In the genomic region with DNA sequence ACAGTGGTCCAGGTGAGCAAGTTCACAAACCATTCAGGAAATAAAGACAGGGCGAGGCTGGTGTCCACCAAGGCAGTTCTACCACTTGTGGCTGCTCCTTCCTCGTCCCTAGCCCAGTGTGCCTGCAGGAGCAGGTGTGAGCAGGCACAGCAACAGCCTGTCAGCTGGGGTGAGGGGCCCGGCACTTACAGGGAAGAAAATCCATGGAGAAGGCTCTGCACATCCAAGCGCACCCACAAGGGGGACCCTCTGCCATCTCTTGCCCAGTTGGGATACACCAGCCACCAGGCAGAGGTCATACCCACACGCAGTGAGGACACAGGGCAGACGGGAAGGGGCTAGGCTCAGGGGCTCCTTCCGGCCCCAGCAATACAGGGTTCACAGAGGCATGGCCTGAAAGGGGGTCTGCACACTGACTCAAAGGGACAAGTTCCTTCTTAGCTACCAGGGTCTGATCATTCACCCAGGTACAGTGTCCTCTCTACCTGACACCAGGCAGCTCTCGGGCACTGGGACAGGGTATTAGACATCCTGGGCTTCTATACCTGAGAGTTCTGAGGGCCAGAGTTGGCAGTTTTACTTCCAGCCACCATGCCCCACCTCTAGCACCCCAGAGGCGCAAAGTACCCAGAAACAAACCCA, we compare ENCODE assay signal across 8 cellular contexts. TPM values are rescaled to one million over a fixed set of nuclear protein-coding genes. Genes with fewer than 3 reads are reported as not detected.
DNase-seq lines count a peak whose midpoint lies in the region; ATAC-seq, FAIRE-seq and TF ChIP-seq lines count a peak whose summit lies in the region.

No MANE protein-coding gene starts in this region.

- H3K27me3 ChIP-seq in A673 (replicated peaks; ENCODE audit: insufficient read depth, low read depth, low read length, poor library complexity) = no peaks in the 10 kb centered on the region
- no peaks in the 10 kb centered on the region for H3K27me3 ChIP-seq in thoracic aorta (replicated peaks; ENCODE audit: insufficient read depth)

- no peak for FAIRE-seq in kidney (lab: Jason Lieb, UNC)

- intact Hi-C loops in A673 (cut with micrococcal nuclease; ENCODE audit: unreplicated experiment) (no loop called here), kidney (cut with DNase I) (no loop called here)

- no peak overlapping the region for H3K4me3 ChIP-seq in A673 (ENCODE audit: low read depth, low read length, poor library complexity, severe bottlenecking)
- H3K4me3 ChIP-seq in kidney (ENCODE audit: low read length in 2 of 2) = no peak overlapping the region
- H3K4me3 ChIP-seq in thoracic aorta = no peak overlapping the region

- DNase-seq in A673 (ENCODE audit: low spot score) = peak; percentile 60
- peak; percentile 11 for DNase-seq in GDM1 (lab: John Stamatoyannopoulos, UW)
- peak; percentile 41 for DNase-seq in NCI-H460 (ENCODE audit: extremely low read depth, low read depth)
- DNase-seq in T47D (ENCODE audit: low read depth in 1 of 2, low spot score in 1 of 2) = peak; percentile 54 to 66
- DNase-seq in kidney = no peak
- no peak for DNase-seq in thoracic aorta (ENCODE audit: low spot score)
- DNase-seq in omental fat pad (ENCODE audit: low spot score) = no peak

- H3K4me1 ChIP-seq in A673 (ENCODE audit: insufficient read depth, low read length, poor library complexity, severe bottlenecking) (no peaks in the 10 kb centered on the region), kidney (ENCODE audit: control insufficient read depth in 1 of 2, insufficient read depth in 1 of 2, low read depth in 1 of 2, low read length in 2 of 2) (peaks cover 25 to 28% of the 10 kb centered on the region in 2 donors), thoracic aorta (ENCODE audit: control insufficient read depth in 1 of 2, low read depth in 2 of 2) (peaks cover 22 to 33% of the 10 kb centered on the region in 2 donors)

- CTCF ChIA-PET in A673 (lab: Charles Lee) = no interaction called here

- no peaks in the 10 kb centered on the region for H3K9me3 ChIP-seq in A673 (ENCODE audit: low read depth, low read length, poor library complexity, severe bottlenecking)
- H3K9me3 ChIP-seq in kidney (ENCODE audit: control insufficient read depth in 1 of 2, low read length in 2 of 2) = no peaks in the 10 kb centered on the region
- H3K9me3 ChIP-seq in thoracic aorta = no peaks in the 10 kb centered on the region

- in situ Hi-C loops in T47D (cut with HindIII; ENCODE audit: low pct_unique_long_range_greater_than_20kb, low sequenced_read_pairs) = no loop called here

- peaks cover 28% of the 10 kb centered on the region for H3K36me3 ChIP-seq in A673 (ENCODE audit: insufficient read depth, low read length, poor library complexity, severe bottlenecking)
- H3K36me3 ChIP-seq in kidney (ENCODE audit: control insufficient read depth in 1 of 2, insufficient read depth in 2 of 2, low read length in 2 of 2) = peaks cover 28 to 51% of the 10 kb centered on the region in 2 donors
- peaks cover 46% of the 10 kb centered on the region for H3K36me3 ChIP-seq in thoracic aorta

- TF ChIP-seq CTCF in A673 (conservative IDR thresholded peaks at IDR 0.05; ENCODE audit: low read depth, low read length) (peak; percentile 68), kidney (IDR thresholded peaks at IDR 0.05; ENCODE audit: borderline replicate concordance, extremely low read depth, insufficient read depth) (peak; percentile 58), thoracic aorta (IDR thresholded peaks at IDR 0.05) (peak; percentile 41), omental fat pad (IDR thresholded peaks at IDR 0.05) (no peak)

- no peak overlapping the region for H3K27ac ChIP-seq in A673 (ENCODE audit: low read depth, low read length, poor library complexity, severe bottlenecking)
- H3K27ac ChIP-seq in kidney (ENCODE audit: low read depth in 2 of 2, low read length in 2 of 2) = peak overlapping the region in 1 of 2 donors; percentile 22
- H3K27ac ChIP-seq in thoracic aorta = no peak overlapping the region

- H3K9ac ChIP-seq in kidney (ENCODE audit: low read length in 2 of 2) = no peak overlapping the region

- POLR2A ChIA-PET in A673 (lab: Charles Lee; ENCODE audit: low non-redundant PET) = no interaction called here

- TSS peak; percentile 48 for BruUV-seq in A673 (replicated peaks; lab: Mats Ljungman, UMichigan)

- ATAC-seq in thoracic aorta (ENCODE audit: insufficient number of reproducible peaks, low FRiP score, low read depth) (no peak), GM21723 (IDR thresholded peaks at IDR 0.05; ENCODE audit: unreplicated experiment) (no peak), omental fat pad (ENCODE audit: low FRiP score) (no peak)

RNA-seq across cellular contexts. Expression of gene CDIP1, which starts 27.0 kb away (rescaled TPM):
- total RNA-seq in A673 (2021) = 12.8 and 14.4 TPM in 2 replicates
- total RNA-seq in NCI-H460 (2014; rRNA removed; shearing (Covaris generic)) = 4.7 and 5.3 TPM in 2 replicates
- polyA plus RNA-seq in NCI-H460 (2014; cell fraction: nucleus; rRNA removed) = 2.4 and 4.6 TPM in 2 replicates
- 40.8 TPM for total RNA-seq in kidney
- 80.4 TPM for polyA plus RNA-seq in kidney (ENCODE audit: insufficient read depth, low read depth, low replicate concordance)
- 10 to 100 TPM; 33.2 to 33.5 TPM for total RNA-seq in thoracic aorta
- total RNA-seq in omental fat pad = 10 to 100 TPM; 12.7 to 18.8 (median 14.2) TPM

RNA-seq across cellular contexts. Expression of gene HMOX2, which starts 35.4 kb away (rescaled TPM):
- total RNA-seq in A673 (2021) (59.4 and 63.0 TPM in 2 replicates), kidney (56.4 TPM), thoracic aorta (10 to 100 TPM; 35.3 to 43.5 TPM), omental fat pad (100 to 1,000 TPM in 1 of 4 donors, 10 to 100 TPM in 3; 82.8 to 105 (median 96.5) TPM)
- total RNA-seq in NCI-H460 (2014; rRNA removed; shearing (Covaris generic)) = 32.2 and 34.6 TPM in 2 replicates
- polyA plus RNA-seq in NCI-H460 (2014; cell fraction: nucleus; rRNA removed) = 31.4 and 44.9 TPM in 2 replicates
- polyA plus RNA-seq in kidney (ENCODE audit: insufficient read depth, low read depth, low replicate concordance) = 116 TPM

RNA-seq across cellular contexts. Expression of gene NMRAL1, which starts 37.1 kb away (rescaled TPM):
- 85.8 and 98.8 TPM in 2 replicates for total RNA-seq in A673 (2021)
- 47.9 and 50.7 TPM in 2 replicates for total RNA-seq in NCI-H460 (2014; rRNA removed; shearing (Covaris generic))
- polyA plus RNA-seq in NCI-H460 (2014; cell fraction: nucleus; rRNA removed) = 155 and 196 TPM in 2 replicates
- 54.9 TPM for total RNA-seq in kidney
- polyA plus RNA-seq in kidney (ENCODE audit: insufficient read depth, low read depth, low replicate concordance) = 94.1 TPM
- total RNA-seq in thoracic aorta = 10 to 100 TPM; 22.8 to 23.3 TPM
- total RNA-seq in omental fat pad = 10 to 100 TPM; 27.9 to 56.8 (median 44.5) TPM

RNA-seq across cellular contexts. Expression of gene C16orf96, which starts 44.6 kb away (rescaled TPM):
- total RNA-seq in A673 (2021) (not detected in 2 replicates), kidney (0.16 TPM), thoracic aorta (not detected), omental fat pad (under 1 TPM in 2 of 4 donors, not detected in 2; 0.19 to 0.36 TPM)
- not detected in 2 replicates for total RNA-seq in NCI-H460 (2014; rRNA removed; shearing (Covaris generic))
- polyA plus RNA-seq in NCI-H460 (2014; cell fraction: nucleus; rRNA removed) = not detected in 2 replicates
- polyA plus RNA-seq in kidney (ENCODE audit: insufficient read depth, low read depth, low replicate concordance) = 0.13 TPM

Comparison
In these comparisons a context has a peak if more than half of its experiments do, and no peak if none do; other contexts are left out.
1. DNase-seq: peak in A673 (single experiment), GDM1 (single experiment), NCI-H460 (single experiment) and T47D (2 of 2); none in kidney (single experiment), thoracic aorta (single experiment) and omental fat pad (single experiment).
2. CTCF ChIP-seq: peak in A673 (single experiment), kidney (single experiment) and thoracic aorta (single experiment); none in omental fat pad (0 of 3).